ENCODE assay signal across 16 cellular contexts in the genomic region with DNA sequence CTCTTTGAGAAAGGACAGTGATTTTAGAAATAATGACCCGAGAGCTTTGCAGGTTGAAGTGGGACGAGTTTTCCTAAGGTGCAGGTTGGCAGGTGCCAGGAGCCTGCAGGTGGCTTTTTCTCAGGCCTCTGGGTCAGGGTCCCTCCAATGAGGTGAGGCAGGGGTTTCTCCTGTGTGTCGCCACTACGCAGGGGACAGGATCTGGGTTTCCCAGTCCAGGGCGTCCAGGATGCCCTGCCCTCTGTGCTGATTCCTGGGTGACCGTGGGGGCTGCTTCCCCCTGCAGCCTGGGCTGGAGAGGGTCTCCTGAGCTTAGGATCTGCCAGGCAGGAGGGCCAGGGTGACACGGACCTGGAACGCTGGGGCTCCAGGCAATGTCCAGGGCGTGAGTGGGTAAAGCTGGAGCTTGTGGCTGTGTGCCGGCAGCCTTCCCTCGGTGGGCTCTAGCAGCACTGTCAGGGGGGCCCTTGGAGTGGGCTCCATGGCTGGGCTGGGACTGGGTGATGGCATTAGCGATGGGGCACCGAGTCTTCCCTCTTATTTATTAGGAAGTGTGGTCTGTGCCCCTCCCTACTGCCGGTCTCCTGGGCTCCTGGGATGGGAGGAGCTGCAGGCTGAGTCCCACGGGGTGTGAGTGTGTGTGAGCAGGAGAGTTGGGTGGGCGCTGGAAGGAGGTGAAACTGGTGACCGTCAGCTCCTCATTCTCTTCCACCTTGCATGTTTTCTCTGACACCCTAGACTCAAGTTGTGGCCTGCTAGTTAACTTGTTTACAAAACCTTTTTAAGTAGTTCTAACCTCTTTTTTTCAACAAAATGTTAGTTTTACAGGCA. TPM values are rescaled to one million over a fixed set of nuclear protein-coding genes. Genes with fewer than 3 reads are reported as not detected.
DNase-seq lines count a peak whose midpoint lies in the region; ATAC-seq, FAIRE-seq and TF ChIP-seq lines count a peak whose summit lies in the region.
"Had no signal": no experiment of that assay in that cellular context is flagged by ENCODE, and none has a peak within 500 bp of the region (broad histone marks: within the 10 kb centered on the region; RNA-seq: fewer than 3 reads in every experiment).

No MANE protein-coding gene starts in this region.

- H3K9me3 ChIP-seq in astrocyte (ENCODE audit: insufficient read depth, low read depth, low read length) (no peaks in the 10 kb centered on the region), mononuclear cell (ENCODE audit: low read depth, low read length) (no peaks in the 10 kb centered on the region)
- H3K9me3 ChIP-seq: left lung had no signal

- H3K4me1 Mint-ChIP-seq in astrocyte (ENCODE audit: low read depth, unreplicated experiment) = peaks cover 8% of the 10 kb centered on the region

- H3K27me3 Mint-ChIP-seq in astrocyte (ENCODE audit: low read depth, unreplicated experiment) = peaks cover 7% of the 10 kb centered on the region

- peak overlapping the region; percentile 63; the same call in 1 of the 2 replicates for H3K4me3 ChIP-seq in AG04449 (ENCODE audit: low read depth, low read length)
- H3K4me3 ChIP-seq in astrocyte (ENCODE audit: insufficient read depth, low read depth, low read length) = peak overlapping the region; percentile 60
- peak overlapping the region; percentile 13 for H3K4me3 ChIP-seq in mononuclear cell (ENCODE audit: low read length)

- CTCF ChIA-PET in AG04449 (lab: Yijun Ruan, JAX) = interaction anchor here (0.9 to 3.8 kb wide), 3 partner anchors 202 to 217 kb away, joined by 3 to 11 read pairs (median 4); no protein-coding TSS in a partner anchor

- H3K27me3 ChIP-seq in astrocyte (ENCODE audit: insufficient read depth, low read length) (no peaks in the 10 kb centered on the region), mononuclear cell (ENCODE audit: insufficient read depth, low read length) (peaks cover 12% of the 10 kb centered on the region)

- H3K36me3 Mint-ChIP-seq in astrocyte (ENCODE audit: low read depth, unreplicated experiment) = peaks cover 1% of the 10 kb centered on the region

- POLR2A ChIA-PET in AG04449 (lab: Yijun Ruan, JAX) = no interaction called here

- FAIRE-seq in astrocyte (lab: Jason Lieb, UNC) = no peak
- FAIRE-seq: D721Med had no signal

- DNase-seq in AG04449 (ENCODE audit: low read depth, low spot score) (no peak), EH (ENCODE audit: low read depth) (peak; percentile 35), astrocyte (ENCODE audit: low read depth) (no peak), dedifferentiated amniotic fluid mesenchymal stem cell (ENCODE audit: extremely low spot score) (no peak), mesenteric fat pad (ENCODE audit: low spot score) (no peak)
- DNase-seq: KG1; left lung; NCI-H2081 treated with DMSO at 0.1 percent for 48 hours; stimulated activated CD4-positive, alpha-beta T cell treated with anti-CD3 and anti-CD28 coated beads, Interleukin-4, amount 100 ng/mL, for 1 hour had no signal

- H3K79me2 ChIP-seq in astrocyte (ENCODE audit: insufficient read depth, low read length) = peaks cover 40% of the 10 kb centered on the region

- H3K9me3 Mint-ChIP-seq in astrocyte (ENCODE audit: unreplicated experiment) = no peaks in the 10 kb centered on the region

- TF ChIP-seq CTCF in AG04449 (IDR thresholded peaks at IDR 0.05; ENCODE audit: insufficient read depth, low read length, missing control alignments) (no peak), astrocyte (IDR thresholded peaks at IDR 0.05; ENCODE audit: insufficient read depth, low read depth, low read length) (no peak)

- peak overlapping the region; percentile 92 for H3K4me2 ChIP-seq in astrocyte (ENCODE audit: low read length)

- peak overlapping the region; percentile 62 for H3K9ac ChIP-seq in astrocyte (ENCODE audit: low read length)

- no peak overlapping the region for H3K27ac Mint-ChIP-seq in astrocyte (ENCODE audit: unreplicated experiment)

- H3K4me3 Mint-ChIP-seq in astrocyte (ENCODE audit: unreplicated experiment) = peak overlapping the region; percentile 86

- no peaks in the 10 kb centered on the region for H3K36me3 ChIP-seq in astrocyte (ENCODE audit: insufficient read depth, low read length)
- H3K36me3 ChIP-seq: left lung had no signal

- no peak overlapping the region for H3K27ac ChIP-seq in astrocyte (ENCODE audit: low read depth, low read length)
- H3K27ac ChIP-seq: left lung had no signal

- peaks cover 28% of the 10 kb centered on the region for H4K20me1 ChIP-seq in astrocyte (ENCODE audit: insufficient read depth, low read length)

- ATAC-seq in HG02588 (IDR thresholded peaks at IDR 0.05; ENCODE audit: unreplicated experiment) (no peak), HG02852 (IDR thresholded peaks at IDR 0.05; ENCODE audit: unreplicated experiment) (no peak)
- ATAC-seq: HCT116, left lung had no signal

- no peak overlapping the region for H2AFZ ChIP-seq in astrocyte (ENCODE audit: low read depth, low read length)

- H3K4me1 ChIP-seq in astrocyte (ENCODE audit: insufficient read depth, low read length) = peaks cover 15% of the 10 kb centered on the region
- peaks cover 20% of the 10 kb centered on the region for H3K4me1 ChIP-seq in mononuclear cell (ENCODE audit: insufficient read depth, low read length)

RNA-seq across cellular contexts. Expression of a gene that starts 1.8 kb away (rescaled TPM):
- total RNA-seq in astrocyte = 12.7 and 15.2 TPM in 2 replicates
- 78.6 TPM for total RNA-seq in mononuclear cell
- total RNA-seq in mesenteric fat pad = 2.2 TPM
- total RNA-seq: OCI-LY7 had no signal

RNA-seq across cellular contexts. Expression of a gene that starts 39.1 kb away (rescaled TPM):
- total RNA-seq in astrocyte (not detected in 2 replicates), mononuclear cell (not detected), mesenteric fat pad (not detected)
- total RNA-seq: dermis microvascular lymphatic vessel endothelial cell, left lung, OCI-LY7 had no signal

Comparison
In these comparisons a context has a peak if more than half of its experiments do, and no peak if none do; other contexts are left out.
1. H3K4me3 ChIP-seq: peak in every context shown above with its lines; median percentile 63 in AG04449; 60 in astrocyte; 13 in mononuclear cell.